10 cellular contexts compared by ENCODE assay signal in the genomic region with DNA sequence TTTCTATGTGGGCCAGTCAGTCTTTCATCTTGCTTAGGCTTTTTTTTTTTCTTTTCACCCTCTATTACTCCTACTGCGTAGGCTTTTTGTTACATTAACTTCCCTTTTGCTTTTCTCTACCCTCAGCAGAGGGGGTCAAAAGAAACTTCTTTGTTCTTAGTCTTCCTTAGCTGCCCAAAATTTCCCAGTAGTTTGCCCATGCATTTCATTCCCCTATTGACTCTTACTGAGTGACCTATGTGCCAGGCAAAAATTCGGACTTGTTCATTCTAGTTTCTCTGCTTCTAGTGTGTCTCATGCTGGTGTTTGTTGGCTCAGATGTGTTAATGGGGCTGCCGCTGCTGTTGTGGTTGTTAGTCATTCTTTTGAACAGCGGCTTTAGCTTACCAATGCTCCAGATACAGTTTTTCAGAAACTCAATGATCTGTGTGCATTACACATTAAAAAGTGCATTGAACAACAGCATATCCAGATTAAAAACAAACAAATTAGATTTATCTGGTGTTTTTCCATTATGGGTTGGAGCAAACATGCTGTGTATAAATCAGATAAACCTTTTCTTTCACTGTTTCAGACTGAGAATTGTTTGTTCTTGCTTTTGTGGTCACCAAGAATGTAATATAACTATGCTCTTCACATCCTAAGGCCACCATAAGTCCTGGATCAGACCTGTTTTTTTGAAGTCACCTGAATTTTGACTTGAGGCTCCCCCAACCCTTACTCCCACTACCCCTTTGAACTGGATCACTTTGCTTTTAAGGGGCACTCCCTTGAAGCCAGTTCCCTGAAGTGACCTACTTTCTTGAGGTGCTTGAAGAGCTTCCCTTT. TPM values are rescaled to one million over a fixed set of nuclear protein-coding genes. Genes with fewer than 3 reads are reported as not detected.
DNase-seq lines count a peak whose midpoint lies in the region; ATAC-seq, FAIRE-seq and TF ChIP-seq lines count a peak whose summit lies in the region.
"Had no signal": no experiment of that assay in that cellular context is flagged by ENCODE, and none has a peak within 500 bp of the region (broad histone marks: within the 10 kb centered on the region; RNA-seq: fewer than 3 reads in every experiment).

No MANE protein-coding gene starts in this region.

- FAIRE-seq in RCC 7860 (lab: Jason Lieb, UNC) = peak; percentile 85
- no peak for FAIRE-seq in D721Med (lab: Jason Lieb, UNC)
- FAIRE-seq: endothelial cell of umbilical vein had no signal

- H2AFZ ChIP-seq in GM23338 = no peak overlapping the region
- no peak overlapping the region for H2AFZ ChIP-seq in smooth muscle cell (ENCODE audit: low read depth)

- no peaks in the 10 kb centered on the region; the same call in 1 of the 2 replicates for H4K20me1 ChIP-seq in GM23338 (replicated peaks; ENCODE audit: insufficient read depth)
- peaks cover 77% of the 10 kb centered on the region for H4K20me1 ChIP-seq in smooth muscle cell (ENCODE audit: low read depth)

- H3K4me1 Mint-ChIP-seq in GM23338 = peaks cover 22% of the 10 kb centered on the region

- ATAC-seq in GM23338 = peak; percentile 43; the same call in 2 of the 3 replicates

- TF ChIP-seq CTCF in GM23338 (conservative IDR thresholded peaks at IDR 0.05; ENCODE audit: low read depth in 2 of 2) (no peak), fibroblast of mammary gland (conservative IDR thresholded peaks at IDR 0.05; ENCODE audit: control insufficient read depth, insufficient read depth, low read depth, low read length) (no peak), smooth muscle cell (IDR thresholded peaks at IDR 0.05; ENCODE audit: borderline replicate concordance, insufficient read depth, poor library complexity, severe bottlenecking) (no peak), D721Med (IDR thresholded peaks at IDR 0.05; ENCODE audit: insufficient read depth, missing control alignments) (no peak)

- no peaks in the 10 kb centered on the region for H3K9me2 ChIP-seq in GM23338 (ENCODE audit: insufficient read depth)

- H3F3A ChIP-seq in GM23338 (replicated peaks; ENCODE audit: low read depth) = no peaks in the 10 kb centered on the region
- H3F3A ChIP-seq in smooth muscle cell (ENCODE audit: low read depth) = no peaks in the 10 kb centered on the region

- H3K4me3 Mint-ChIP-seq in GM23338 = no peak overlapping the region

- peaks cover 1% of the 10 kb centered on the region for H3K27me3 Mint-ChIP-seq in GM23338 (ENCODE audit: insufficient read depth, low read depth, poor library complexity)

- DNase-seq in GM23338 (ENCODE audit: low spot score) = no peak
- DNase-seq in RCC 7860 (ENCODE audit: low spot score) = peak; percentile 67
- peak; percentile 74 for DNase-seq in fibroblast of mammary gland (ENCODE audit: low read depth)
- no peak for DNase-seq in smooth muscle cell (lab: John Stamatoyannopoulos, UW; ENCODE audit: unreplicated experiment)
- no peak for DNase-seq in D721Med (ENCODE audit: insufficient read length, low spot score)
- DNase-seq in dedifferentiated amniotic fluid mesenchymal stem cell (ENCODE audit: extremely low spot score) = no peak
- no peak for DNase-seq in NCI-H446 (lab: John Stamatoyannopoulos, UW)
- DNase-seq: NCI-H226 had no signal

- no peak overlapping the region for H3K9ac ChIP-seq in smooth muscle cell (ENCODE audit: low read depth)

- H3K36me3 ChIP-seq in GM23338 (ENCODE audit: insufficient read depth) = no peaks in the 10 kb centered on the region
- no peaks in the 10 kb centered on the region for H3K36me3 ChIP-seq in smooth muscle cell (ENCODE audit: low read depth)
- H3K36me3 ChIP-seq: neutrophil had no signal

- no peak overlapping the region for H3K27ac Mint-ChIP-seq in GM23338

- 31% methylated on average over 4 of the region's 4 CpGs for WGBS in smooth muscle cell (ENCODE audit: low lambda C conversion rate)

- H3K4me1 ChIP-seq in GM23338 (ENCODE audit: insufficient read depth) (peaks cover 28% of the 10 kb centered on the region), smooth muscle cell (ENCODE audit: low read depth) (peaks cover 24% of the 10 kb centered on the region)

- H3K79me2 ChIP-seq in GM23338 (replicated peaks; ENCODE audit: insufficient read depth) (peaks cover 17% of the 10 kb centered on the region), smooth muscle cell (ENCODE audit: low read depth) (peaks cover 41% of the 10 kb centered on the region)

- no peaks in the 10 kb centered on the region for H3K27me3 ChIP-seq in GM23338 (ENCODE audit: insufficient read depth)
- no peaks in the 10 kb centered on the region for H3K27me3 ChIP-seq in smooth muscle cell (ENCODE audit: low read depth)
- H3K27me3 ChIP-seq: neutrophil had no signal

- no peaks in the 10 kb centered on the region for H3K9me3 Mint-ChIP-seq in GM23338

- H3K4me2 ChIP-seq in GM23338 = 0 out of 2 replicates have a peak overlapping the region, but pooled peaks have one; percentile 15
- peak overlapping the region; percentile 62 for H3K4me2 ChIP-seq in smooth muscle cell

- H3K9me3 ChIP-seq in smooth muscle cell (replicated peaks; ENCODE audit: low read depth) = no peaks in the 10 kb centered on the region
- H3K9me3 ChIP-seq: neutrophil had no signal

- H3K27ac ChIP-seq in GM23338 (ENCODE audit: low read depth) (no peak overlapping the region), smooth muscle cell (ENCODE audit: low read depth) (peak overlapping the region; percentile 11)
- H3K27ac ChIP-seq: neutrophil had no signal

- H3K4me3 ChIP-seq in GM23338 = no peak overlapping the region
- no peak overlapping the region for H3K4me3 ChIP-seq in fibroblast of mammary gland (ENCODE audit: control insufficient read depth, low read depth, low read length)
- no peak overlapping the region for H3K4me3 ChIP-seq in smooth muscle cell

- H3K36me3 Mint-ChIP-seq in GM23338 (ENCODE audit: low read depth) = no peaks in the 10 kb centered on the region

TF ChIP-seq in GM23338, 12 proteins besides CTCF, POLR2A, EP300 and RAD21 (continues in another document):
- TF ChIP-seq EZH2phosphoT487 (IDR thresholded peaks at IDR 0.05; ENCODE audit: unreplicated experiment) (no peak), JUNB (IDR thresholded peaks at IDR 0.05; ENCODE audit: unreplicated experiment) (no peak), STAT1 (IDR thresholded peaks at IDR 0.05; ENCODE audit: unreplicated experiment) (no peak), NANOG (IDR thresholded peaks at IDR 0.05; ENCODE audit: borderline replicate concordance) (no peak), CREB1 (CRISPR knock-in tag; IDR thresholded peaks at IDR 0.05; ENCODE audit: low read depth) (no peak)
- TF ChIP-seq, protein P1, sequence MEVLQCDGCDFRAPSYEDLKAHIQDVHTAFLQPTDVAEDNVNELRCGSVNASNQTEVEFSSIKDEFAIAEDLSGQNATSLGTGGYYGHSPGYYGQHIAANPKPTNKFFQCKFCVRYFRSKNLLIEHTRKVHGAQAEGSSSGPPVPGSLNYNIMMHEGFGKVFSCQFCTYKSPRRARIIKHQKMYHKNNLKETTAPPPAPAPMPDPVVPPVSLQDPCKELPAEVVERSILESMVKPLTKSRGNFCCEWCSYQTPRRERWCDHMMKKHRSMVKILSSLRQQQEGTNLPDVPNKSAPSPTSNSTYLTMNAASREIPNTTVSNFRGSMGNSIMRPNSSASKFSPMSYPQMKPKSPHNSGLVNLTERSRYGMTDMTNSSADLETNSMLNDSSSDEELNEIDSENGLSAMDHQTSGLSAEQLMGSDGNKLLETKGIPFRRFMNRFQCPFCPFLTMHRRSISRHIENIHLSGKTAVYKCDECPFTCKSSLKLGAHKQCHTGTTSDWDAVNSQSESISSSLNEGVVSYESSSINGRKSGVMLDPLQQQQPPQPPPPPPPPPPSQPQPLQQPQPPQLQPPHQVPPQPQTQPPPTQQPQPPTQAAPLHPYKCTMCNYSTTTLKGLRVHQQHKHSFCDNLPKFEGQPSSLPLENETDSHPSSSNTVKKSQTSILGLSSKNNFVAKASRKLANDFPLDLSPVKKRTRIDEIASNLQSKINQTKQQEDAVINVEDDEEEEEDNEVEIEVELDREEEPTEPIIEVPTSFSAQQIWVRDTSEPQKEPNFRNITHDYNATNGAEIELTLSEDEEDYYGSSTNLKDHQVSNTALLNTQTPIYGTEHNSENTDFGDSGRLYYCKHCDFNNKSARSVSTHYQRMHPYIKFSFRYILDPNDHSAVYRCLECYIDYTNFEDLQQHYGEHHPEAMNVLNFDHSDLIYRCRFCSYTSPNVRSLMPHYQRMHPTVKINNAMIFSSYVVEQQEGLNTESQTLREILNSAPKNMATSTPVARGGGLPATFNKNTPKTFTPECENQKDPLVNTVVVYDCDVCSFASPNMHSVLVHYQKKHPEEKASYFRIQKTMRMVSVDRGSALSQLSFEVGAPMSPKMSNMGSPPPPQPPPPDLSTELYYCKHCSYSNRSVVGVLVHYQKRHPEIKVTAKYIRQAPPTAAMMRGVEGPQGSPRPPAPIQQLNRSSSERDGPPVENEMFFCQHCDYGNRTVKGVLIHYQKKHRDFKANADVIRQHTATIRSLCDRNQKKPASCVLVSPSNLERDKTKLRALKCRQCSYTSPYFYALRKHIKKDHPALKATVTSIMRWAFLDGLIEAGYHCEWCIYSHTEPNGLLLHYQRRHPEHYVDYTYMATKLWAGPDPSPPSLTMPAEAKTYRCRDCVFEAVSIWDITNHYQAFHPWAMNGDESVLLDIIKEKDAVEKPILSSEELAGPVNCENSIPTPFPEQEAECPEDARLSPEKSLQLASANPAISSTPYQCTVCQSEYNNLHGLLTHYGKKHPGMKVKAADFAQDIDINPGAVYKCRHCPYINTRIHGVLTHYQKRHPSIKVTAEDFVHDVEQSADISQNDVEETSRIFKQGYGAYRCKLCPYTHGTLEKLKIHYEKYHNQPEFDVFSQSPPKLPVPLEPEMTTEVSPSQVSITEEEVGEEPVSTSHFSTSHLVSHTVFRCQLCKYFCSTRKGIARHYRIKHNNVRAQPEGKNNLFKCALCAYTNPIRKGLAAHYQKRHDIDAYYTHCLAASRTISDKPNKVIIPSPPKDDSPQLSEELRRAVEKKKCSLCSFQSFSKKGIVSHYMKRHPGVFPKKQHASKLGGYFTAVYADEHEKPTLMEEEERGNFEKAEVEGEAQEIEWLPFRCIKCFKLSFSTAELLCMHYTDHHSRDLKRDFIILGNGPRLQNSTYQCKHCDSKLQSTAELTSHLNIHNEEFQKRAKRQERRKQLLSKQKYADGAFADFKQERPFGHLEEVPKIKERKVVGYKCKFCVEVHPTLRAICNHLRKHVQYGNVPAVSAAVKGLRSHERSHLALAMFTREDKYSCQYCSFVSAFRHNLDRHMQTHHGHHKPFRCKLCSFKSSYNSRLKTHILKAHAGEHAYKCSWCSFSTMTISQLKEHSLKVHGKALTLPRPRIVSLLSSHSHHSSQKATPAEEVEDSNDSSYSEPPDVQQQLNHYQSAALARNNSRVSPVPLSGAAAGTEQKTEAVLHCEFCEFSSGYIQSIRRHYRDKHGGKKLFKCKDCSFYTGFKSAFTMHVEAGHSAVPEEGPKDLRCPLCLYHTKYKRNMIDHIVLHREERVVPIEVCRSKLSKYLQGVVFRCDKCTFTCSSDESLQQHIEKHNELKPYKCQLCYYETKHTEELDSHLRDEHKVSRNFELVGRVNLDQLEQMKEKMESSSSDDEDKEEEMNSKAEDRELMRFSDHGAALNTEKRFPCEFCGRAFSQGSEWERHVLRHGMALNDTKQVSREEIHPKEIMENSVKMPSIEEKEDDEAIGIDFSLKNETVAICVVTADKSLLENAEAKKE (CRISPR knock-in tag; IDR thresholded peaks at IDR 0.05) = no peak

RNA-seq across cellular contexts. Expression of gene PDE8A, which starts 43.1 kb away (rescaled TPM):
- total RNA-seq in GM23338 (2014; rRNA removed; shearing (Covaris generic)) = 7.5 and 12.0 TPM in 2 replicates
- polyA plus RNA-seq in GM23338 (2016; fragmentation: Nextera tagmentation; extraction: Ambion mirVana) (5.0 and 5.6 TPM in 2 replicates), smooth muscle cell (4.3 and 5.5 TPM in 2 replicates)
- total RNA-seq in smooth muscle cell = 17.5 and 19.8 TPM in 2 replicates

Comparison
In these comparisons a context has a peak if more than half of its experiments do, and no peak if none do; other contexts are left out.
1. DNase-seq: peak in RCC 7860 (single experiment) and fibroblast of mammary gland (single experiment); none in GM23338 (single experiment), smooth muscle cell (single experiment), D721Med (single experiment), dedifferentiated amniotic fluid mesenchymal stem cell (single experiment) and NCI-H446 (0 of 2).